In the genomic region with DNA sequence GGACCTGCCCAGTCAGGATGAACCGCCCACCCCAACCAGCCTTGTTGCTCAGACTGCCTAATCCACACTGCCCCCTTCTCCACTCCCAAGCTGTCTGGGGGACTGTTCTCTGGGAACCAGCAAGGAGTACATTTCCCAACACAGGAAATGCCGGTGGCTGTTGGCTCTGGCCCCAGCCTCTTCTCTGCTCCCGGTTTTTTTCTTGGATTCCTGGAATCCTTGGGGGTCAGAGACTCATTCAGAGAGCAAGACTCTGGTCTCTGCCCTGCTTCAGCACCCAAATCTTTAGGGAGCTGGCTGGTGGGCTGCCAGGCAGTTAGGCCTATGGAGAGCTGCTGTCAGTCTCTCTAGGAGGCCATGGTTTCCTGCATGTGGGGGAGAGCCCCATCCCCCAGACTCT, we compare ENCODE assay signal across 12 cellular contexts. TPM values are rescaled to one million over a fixed set of nuclear protein-coding genes. Genes with fewer than 3 reads are reported as not detected.
DNase-seq lines count a peak whose midpoint lies in the region; ATAC-seq and TF ChIP-seq lines count a peak whose summit lies in the region.
"Had no signal": no experiment of that assay in that cellular context is flagged by ENCODE, and none has a peak within 500 bp of the region (broad histone marks: within the 10 kb centered on the region; RNA-seq: fewer than 3 reads in every experiment).

No MANE protein-coding gene starts in this region.

- intact Hi-C loops in Right ventricle myocardium superior (cut with DNase I) (no loop called here), posterior vena cava (cut with DNase I) (no loop called here)

- TF ChIP-seq CTCF in AG10803 (conservative IDR thresholded peaks at IDR 0.05; ENCODE audit: low read length) = no peak

- ATAC-seq in Right ventricle myocardium superior (ENCODE audit: poor library complexity) = peak; percentile 71

- peak overlapping the region; percentile 100 for H3K27ac ChIP-seq in angular gyrus (ENCODE audit: low read depth, low read length)
- H3K27ac ChIP-seq: SJCRH30 had no signal

- H3K4me3 ChIP-seq in AG10803 (ENCODE audit: low read length) = peak overlapping the region; percentile 30
- H3K4me3 ChIP-seq: SJCRH30 had no signal

- DNase-seq in AG10803 (ENCODE audit: low read depth) (peak; percentile 92), Right ventricle myocardium superior (peak; percentile 84), posterior vena cava (ENCODE audit: low spot score) (peak; percentile 91), SKM-1 treated with dmso at 0.1 percent for 144 hours (lab: John Stamatoyannopoulos, UW; ENCODE audit: unreplicated experiment) (no peak), NCI-H446 (lab: John Stamatoyannopoulos, UW) (no peak), globus pallidus (ENCODE audit: low spot score) (no peak), SHP77 treated with DMSO at 0.1 percent for 48 hours (lab: John Stamatoyannopoulos, UW) (no peak)
- DNase-seq: CD8-positive, alpha-beta memory T cell; NCI-H1417; SJCRH30; stimulated activated CD4-positive, alpha-beta T cell treated with anti-CD3 and anti-CD28 coated beads, Interleukin-4, amount 100 ng/mL, for 1 hour had no signal

RNA-seq across cellular contexts. Expression of a gene that starts 10.8 kb away (rescaled TPM):
- total RNA-seq in Right ventricle myocardium superior = 11.3 TPM
- total RNA-seq in posterior vena cava = 10 to 100 TPM; 27.4 to 28.5 TPM

RNA-seq across cellular contexts. Expression of a gene that starts 37.0 kb away (rescaled TPM):
- not detected for total RNA-seq in Right ventricle myocardium superior
- under 1 TPM in 1 of 2 donors, not detected in 1; 0.05 TPM for total RNA-seq in posterior vena cava
- total RNA-seq: SJCRH30 had no signal

Comparison
In these comparisons a context has a peak if more than half of its experiments do, and no peak if none do; other contexts are left out.
1. DNase-seq: peak in AG10803 (single experiment), Right ventricle myocardium superior (single experiment) and posterior vena cava (single experiment); none in SKM-1 treated with dmso at 0.1 percent for 144 hours (single experiment), NCI-H446 (0 of 2), globus pallidus (single experiment) and SHP77 treated with DMSO at 0.1 percent for 48 hours (single experiment).